Comparison of ENCODE assay signal across 1 cellular context in the genomic region with DNA sequence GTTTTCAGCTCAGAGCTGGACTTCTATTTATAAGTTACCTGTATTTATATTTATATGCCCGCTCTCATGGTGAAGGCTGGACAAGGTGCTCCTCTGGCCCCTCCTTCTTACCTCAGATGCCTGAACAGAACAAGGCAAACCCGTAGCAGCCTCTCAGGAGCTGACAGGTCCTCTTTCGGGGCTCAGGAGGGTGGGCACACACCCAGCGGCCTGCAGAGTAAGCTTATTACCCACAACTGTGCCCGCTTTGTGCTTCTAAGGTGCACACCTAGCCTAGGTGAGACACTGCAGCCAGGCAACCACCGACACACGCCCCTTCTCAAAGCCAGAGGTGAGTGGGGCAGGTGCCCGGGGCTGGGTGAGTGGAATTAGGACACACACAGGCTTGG.
TF ChIP-seq lines count a peak whose summit lies in the region.

No MANE protein-coding gene starts in this region.

TF ChIP-seq in GM12878, 131 proteins besides CTCF, POLR2A, EP300 and RAD21:
- TF ChIP-seq EED (IDR thresholded peaks at IDR 0.05; ENCODE audit: low read depth), result no peak
- TF ChIP-seq, protein P1, sequence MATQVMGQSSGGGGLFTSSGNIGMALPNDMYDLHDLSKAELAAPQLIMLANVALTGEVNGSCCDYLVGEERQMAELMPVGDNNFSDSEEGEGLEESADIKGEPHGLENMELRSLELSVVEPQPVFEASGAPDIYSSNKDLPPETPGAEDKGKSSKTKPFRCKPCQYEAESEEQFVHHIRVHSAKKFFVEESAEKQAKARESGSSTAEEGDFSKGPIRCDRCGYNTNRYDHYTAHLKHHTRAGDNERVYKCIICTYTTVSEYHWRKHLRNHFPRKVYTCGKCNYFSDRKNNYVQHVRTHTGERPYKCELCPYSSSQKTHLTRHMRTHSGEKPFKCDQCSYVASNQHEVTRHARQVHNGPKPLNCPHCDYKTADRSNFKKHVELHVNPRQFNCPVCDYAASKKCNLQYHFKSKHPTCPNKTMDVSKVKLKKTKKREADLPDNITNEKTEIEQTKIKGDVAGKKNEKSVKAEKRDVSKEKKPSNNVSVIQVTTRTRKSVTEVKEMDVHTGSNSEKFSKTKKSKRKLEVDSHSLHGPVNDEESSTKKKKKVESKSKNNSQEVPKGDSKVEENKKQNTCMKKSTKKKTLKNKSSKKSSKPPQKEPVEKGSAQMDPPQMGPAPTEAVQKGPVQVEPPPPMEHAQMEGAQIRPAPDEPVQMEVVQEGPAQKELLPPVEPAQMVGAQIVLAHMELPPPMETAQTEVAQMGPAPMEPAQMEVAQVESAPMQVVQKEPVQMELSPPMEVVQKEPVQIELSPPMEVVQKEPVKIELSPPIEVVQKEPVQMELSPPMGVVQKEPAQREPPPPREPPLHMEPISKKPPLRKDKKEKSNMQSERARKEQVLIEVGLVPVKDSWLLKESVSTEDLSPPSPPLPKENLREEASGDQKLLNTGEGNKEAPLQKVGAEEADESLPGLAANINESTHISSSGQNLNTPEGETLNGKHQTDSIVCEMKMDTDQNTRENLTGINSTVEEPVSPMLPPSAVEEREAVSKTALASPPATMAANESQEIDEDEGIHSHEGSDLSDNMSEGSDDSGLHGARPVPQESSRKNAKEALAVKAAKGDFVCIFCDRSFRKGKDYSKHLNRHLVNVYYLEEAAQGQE (IDR thresholded peaks at IDR 0.05; ENCODE audit: low read depth, low read length), result no peak
- TF ChIP-seq PML (IDR thresholded peaks at IDR 0.05; ENCODE audit: low read length), result no peak
- 0 out of 4 replicates have a peak, but pooled peaks of 1 of the 2 experiments have one; percentile 2 for TF ChIP-seq BHLHE40 (IDR thresholded peaks at IDR 0.05; ENCODE audit: borderline replicate concordance in 1 of 2, low read depth in 2 of 2, low read length in 1 of 2)
- TF ChIP-seq BRCA1 (IDR thresholded peaks at IDR 0.05; ENCODE audit: low read depth, low read length), result no peak
- no peak for TF ChIP-seq MXI1 (IDR thresholded peaks at IDR 0.05; ENCODE audit: low read depth, low read length)
- TF ChIP-seq BACH1 (IDR thresholded peaks at IDR 0.05; ENCODE audit: borderline replicate concordance), result no peak
- TF ChIP-seq, protein P2, sequence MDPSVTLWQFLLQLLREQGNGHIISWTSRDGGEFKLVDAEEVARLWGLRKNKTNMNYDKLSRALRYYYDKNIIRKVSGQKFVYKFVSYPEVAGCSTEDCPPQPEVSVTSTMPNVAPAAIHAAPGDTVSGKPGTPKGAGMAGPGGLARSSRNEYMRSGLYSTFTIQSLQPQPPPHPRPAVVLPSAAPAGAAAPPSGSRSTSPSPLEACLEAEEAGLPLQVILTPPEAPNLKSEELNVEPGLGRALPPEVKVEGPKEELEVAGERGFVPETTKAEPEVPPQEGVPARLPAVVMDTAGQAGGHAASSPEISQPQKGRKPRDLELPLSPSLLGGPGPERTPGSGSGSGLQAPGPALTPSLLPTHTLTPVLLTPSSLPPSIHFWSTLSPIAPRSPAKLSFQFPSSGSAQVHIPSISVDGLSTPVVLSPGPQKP (IDR thresholded peaks at IDR 0.05; ENCODE audit: low read depth, low read length), result no peak
- TF ChIP-seq LARP7 (IDR thresholded peaks at IDR 0.05), result 0 out of 2 replicates have a peak, but pooled peaks have one; percentile 30
- TF ChIP-seq, protein P3, sequence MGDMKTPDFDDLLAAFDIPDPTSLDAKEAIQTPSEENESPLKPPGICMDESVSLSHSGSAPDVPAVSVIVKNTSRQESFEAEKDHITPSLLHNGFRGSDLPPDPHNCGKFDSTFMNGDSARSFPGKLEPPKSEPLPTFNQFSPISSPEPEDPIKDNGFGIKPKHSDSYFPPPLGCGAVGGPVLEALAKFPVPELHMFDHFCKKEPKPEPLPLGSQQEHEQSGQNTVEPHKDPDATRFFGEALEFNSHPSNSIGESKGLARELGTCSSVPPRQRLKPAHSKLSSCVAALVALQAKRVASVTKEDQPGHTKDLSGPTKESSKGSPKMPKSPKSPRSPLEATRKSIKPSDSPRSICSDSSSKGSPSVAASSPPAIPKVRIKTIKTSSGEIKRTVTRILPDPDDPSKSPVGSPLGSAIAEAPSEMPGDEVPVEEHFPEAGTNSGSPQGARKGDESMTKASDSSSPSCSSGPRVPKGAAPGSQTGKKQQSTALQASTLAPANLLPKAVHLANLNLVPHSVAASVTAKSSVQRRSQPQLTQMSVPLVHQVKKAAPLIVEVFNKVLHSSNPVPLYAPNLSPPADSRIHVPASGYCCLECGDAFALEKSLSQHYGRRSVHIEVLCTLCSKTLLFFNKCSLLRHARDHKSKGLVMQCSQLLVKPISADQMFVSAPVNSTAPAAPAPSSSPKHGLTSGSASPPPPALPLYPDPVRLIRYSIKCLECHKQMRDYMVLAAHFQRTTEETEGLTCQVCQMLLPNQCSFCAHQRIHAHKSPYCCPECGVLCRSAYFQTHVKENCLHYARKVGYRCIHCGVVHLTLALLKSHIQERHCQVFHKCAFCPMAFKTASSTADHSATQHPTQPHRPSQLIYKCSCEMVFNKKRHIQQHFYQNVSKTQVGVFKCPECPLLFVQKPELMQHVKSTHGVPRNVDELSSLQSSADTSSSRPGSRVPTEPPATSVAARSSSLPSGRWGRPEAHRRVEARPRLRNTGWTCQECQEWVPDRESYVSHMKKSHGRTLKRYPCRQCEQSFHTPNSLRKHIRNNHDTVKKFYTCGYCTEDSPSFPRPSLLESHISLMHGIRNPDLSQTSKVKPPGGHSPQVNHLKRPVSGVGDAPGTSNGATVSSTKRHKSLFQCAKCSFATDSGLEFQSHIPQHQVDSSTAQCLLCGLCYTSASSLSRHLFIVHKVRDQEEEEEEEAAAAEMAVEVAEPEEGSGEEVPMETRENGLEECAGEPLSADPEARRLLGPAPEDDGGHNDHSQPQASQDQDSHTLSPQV (IDR thresholded peaks at IDR 0.05), result no peak
TF ChIP-seq in GM12878: peak in this region for 2.
